8 cellular contexts compared by ENCODE assay signal in the genomic region with DNA sequence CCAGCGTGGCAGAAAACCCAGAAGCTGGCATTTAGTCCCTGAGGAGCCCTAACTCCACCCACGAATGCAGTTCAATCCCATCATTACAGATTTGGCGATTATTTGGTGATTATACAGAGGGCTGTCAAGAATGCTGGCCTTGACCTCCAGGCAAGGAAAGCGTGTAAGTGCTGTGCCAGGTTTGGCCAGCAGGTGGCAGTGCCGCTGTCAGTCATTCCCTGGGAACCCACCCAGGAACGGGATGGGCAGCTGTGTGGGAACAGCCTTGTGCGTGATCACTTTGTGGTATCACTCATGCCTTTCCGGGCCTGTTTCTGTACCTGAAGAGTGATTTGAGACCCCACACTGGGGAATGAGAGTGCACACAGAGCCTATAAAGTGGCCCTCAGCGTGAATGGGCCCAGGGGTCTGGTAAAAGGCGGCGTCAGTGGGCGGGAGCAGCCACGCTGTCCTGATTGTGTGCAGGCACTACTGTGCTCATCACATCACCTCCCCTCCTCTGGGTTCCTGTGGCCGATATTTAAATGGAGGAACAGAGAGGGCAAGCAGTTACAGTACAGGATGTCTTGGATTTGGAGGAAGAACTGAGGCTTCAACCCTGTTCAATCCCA.
DNase-seq lines count a peak whose midpoint lies in the region; ATAC-seq and TF ChIP-seq lines count a peak whose summit lies in the region.

No MANE protein-coding gene starts in this region.

- H3K79me2 ChIP-seq in GM23338 (replicated peaks; ENCODE audit: insufficient read depth) (no peaks in the 10 kb centered on the region), SK-N-SH (ENCODE audit: insufficient read depth) (no peaks in the 10 kb centered on the region)

- no peak overlapping the region for H3K4me3 Mint-ChIP-seq in GM23338
- no peak overlapping the region for H3K4me3 Mint-ChIP-seq in activated naive CD8-positive, alpha-beta T cell treated with anti-CD3 and anti-CD28 coated beads, Interleukin-2, amount 10 ng/mL, durations not matched to agents 7 days and 5 days

- intact Hi-C loops in heart left ventricle (cut with DNase I): loop anchor here in 1 of 10 donors (10.0 kb wide), 1 partner anchor 60 kb away; no protein-coding TSS in a partner anchor

- H3K4me1 ChIP-seq in GM23338 (ENCODE audit: insufficient read depth) (no peaks in the 10 kb centered on the region), SK-N-SH (ENCODE audit: control insufficient read depth in 1 of 2, insufficient read depth in 2 of 2, low read depth in 1 of 2, low read length in 1 of 2) (peaks cover 0 to 22% of the 10 kb centered on the region in 2 experiments; a peak in 2 of 4 replicates), heart left ventricle (peaks cover 0 to 4% (median 0%) of the 10 kb centered on the region in 12 donors)

- H3K36me3 ChIP-seq in GM23338 (ENCODE audit: insufficient read depth) (no peaks in the 10 kb centered on the region), SK-N-SH (replicated peaks in 1 of 2; ENCODE audit: control insufficient read depth in 1 of 2, insufficient read depth in 2 of 2, low read length in 1 of 2) (no peaks in the 10 kb centered on the region), heart left ventricle (no peaks in the 10 kb centered on the region)

- ATAC-seq in GM23338 (peak; percentile 87), heart left ventricle (peak in 3 of 4 donors; percentile 58 to 70 (median 62)), GM21786 (IDR thresholded peaks at IDR 0.05; ENCODE audit: unreplicated experiment) (no peak), GM21447 (IDR thresholded peaks at IDR 0.05; ENCODE audit: unreplicated experiment) (no peak)
- ATAC-seq in activated naive CD8-positive, alpha-beta T cell treated with anti-CD3 and anti-CD28 coated beads, Interleukin-2, amount 10 ng/mL, durations not matched to agents 7 days and 5 days (ENCODE audit: low read depth): no peak

- no peaks in the 10 kb centered on the region; the same call in 2 of the 3 replicates for H3K9me3 Mint-ChIP-seq in GM23338
- H3K9me3 Mint-ChIP-seq in activated naive CD8-positive, alpha-beta T cell treated with anti-CD3 and anti-CD28 coated beads, Interleukin-2, amount 10 ng/mL, durations not matched to agents 7 days and 5 days: no peaks in the 10 kb centered on the region

- H3K9me3 ChIP-seq in SK-N-SH: no peaks in the 10 kb centered on the region
- no peaks in the 10 kb centered on the region for H3K9me3 ChIP-seq in heart left ventricle

- no peak for TF ChIP-seq EP300 in SK-N-SH (IDR thresholded peaks at IDR 0.05; ENCODE audit: borderline replicate concordance in 1 of 2, low read depth in 1 of 2, low read length in 1 of 2)

- no peak overlapping the region for H3K27ac Mint-ChIP-seq in GM23338
- no peak overlapping the region for H3K27ac Mint-ChIP-seq in activated naive CD8-positive, alpha-beta T cell treated with anti-CD3 and anti-CD28 coated beads, Interleukin-2, amount 10 ng/mL, durations not matched to agents 7 days and 5 days

- H2AFZ ChIP-seq in GM23338 (no peak overlapping the region), SK-N-SH (ENCODE audit: low read depth) (no peak overlapping the region)

- CTCF ChIA-PET in SK-N-SH (lab: Yijun Ruan, JAX): interaction anchor here (0.5 to 5.4 kb wide), 40 partner anchors 11 to 836 kb away, joined by 3 to 48 read pairs (median 5); a partner anchor contains a TSS

- peak; percentile 69 for TF ChIP-seq RAD21 in SK-N-SH (IDR thresholded peaks at IDR 0.05; ENCODE audit: low read length)

- H3K9me2 ChIP-seq in GM23338 (ENCODE audit: insufficient read depth) (no peaks in the 10 kb centered on the region), SK-N-SH (no peaks in the 10 kb centered on the region)

- H4K20me1 ChIP-seq in GM23338 (replicated peaks; ENCODE audit: insufficient read depth): no peaks in the 10 kb centered on the region
- H4K20me1 ChIP-seq in SK-N-SH (ENCODE audit: insufficient read depth): no peaks in the 10 kb centered on the region

- H3K27me3 Mint-ChIP-seq in GM23338 (ENCODE audit: insufficient read depth, low read depth, poor library complexity): peaks cover 7% of the 10 kb centered on the region
- H3K27me3 Mint-ChIP-seq in activated naive CD8-positive, alpha-beta T cell treated with anti-CD3 and anti-CD28 coated beads, Interleukin-2, amount 10 ng/mL, durations not matched to agents 7 days and 5 days: peaks cover 8% of the 10 kb centered on the region

- WGBS in SK-N-SH (ENCODE audit: low lambda C conversion rate): 36% methylated on average over 14 of the region's 14 CpGs
- 37 to 50% (median 47%) methylated on average over 14 of the region's 14 CpGs for WGBS in heart left ventricle, 4 donors

- no peak for TF ChIP-seq POLR2A in heart left ventricle (IDR thresholded peaks at IDR 0.05)

- POLR2A ChIA-PET in SK-N-SH (lab: Yijun Ruan, JAX): no interaction called here
- POLR2A ChIA-PET in activated naive CD8-positive, alpha-beta T cell treated with anti-CD3 and anti-CD28 coated beads, Interleukin-2, amount 10 ng/mL, durations not matched to agents 7 days and 5 days (lab: Charles Lee): no interaction called here

- H3K4me2 ChIP-seq in GM23338: no peak overlapping the region
- no peak overlapping the region for H3K4me2 ChIP-seq in SK-N-SH

- no peaks in the 10 kb centered on the region; the same call in 2 of the 3 replicates for H3K4me1 Mint-ChIP-seq in GM23338
- peaks cover 2% of the 10 kb centered on the region for H3K4me1 Mint-ChIP-seq in activated naive CD8-positive, alpha-beta T cell treated with anti-CD3 and anti-CD28 coated beads, Interleukin-2, amount 10 ng/mL, durations not matched to agents 7 days and 5 days

- DNase-seq in AG10803 (ENCODE audit: low read depth) (peak; percentile 50), GM23338 (ENCODE audit: low spot score) (peak; percentile 75), SK-N-SH (peak; percentile 88), heart left ventricle (peak; percentile 49 to 87 (median 71)), retinal pigment epithelial cell (ENCODE audit: low read depth) (no peak)
- DNase-seq in activated naive CD8-positive, alpha-beta T cell treated with anti-CD3 and anti-CD28 coated beads, Interleukin-2, amount 10 ng/mL, durations not matched to agents 7 days and 5 days: peak; percentile 73

- H3F3A ChIP-seq in GM23338 (replicated peaks; ENCODE audit: low read depth) (no peaks in the 10 kb centered on the region), SK-N-SH (replicated peaks; ENCODE audit: insufficient read depth) (no peaks in the 10 kb centered on the region)

- H3K4me3 ChIP-seq in AG10803 (ENCODE audit: low read length) (no peak overlapping the region), GM23338 (no peak overlapping the region), SK-N-SH (ENCODE audit: low read depth in 2 of 2, low read length in 1 of 2) (no peak overlapping the region; a peak in 1 of 4 replicates), heart left ventricle (no peak overlapping the region), retinal pigment epithelial cell (ENCODE audit: low read length) (no peak overlapping the region)

- peak; percentile 98 for TF ChIP-seq CTCF in AG10803 (conservative IDR thresholded peaks at IDR 0.05; ENCODE audit: low read length)
- peak; percentile 94 for TF ChIP-seq CTCF in GM23338 (conservative IDR thresholded peaks at IDR 0.05; ENCODE audit: low read depth in 2 of 2)
- TF ChIP-seq CTCF in SK-N-SH (IDR thresholded peaks at IDR 0.05): peak; percentile 92
- TF ChIP-seq CTCF in heart left ventricle (IDR thresholded peaks at IDR 0.05): peak; percentile 89 to 97 (median 94)
- peak; percentile 98 for TF ChIP-seq CTCF in retinal pigment epithelial cell (conservative IDR thresholded peaks at IDR 0.05; ENCODE audit: low read depth, low read length)

- H3K36me3 Mint-ChIP-seq in GM23338 (ENCODE audit: low read depth): 0 out of 3 replicates have a peak, but pooled peaks cover 3% of the 10 kb centered on the region
- no peaks in the 10 kb centered on the region for H3K36me3 Mint-ChIP-seq in activated naive CD8-positive, alpha-beta T cell treated with anti-CD3 and anti-CD28 coated beads, Interleukin-2, amount 10 ng/mL, durations not matched to agents 7 days and 5 days

- no peak overlapping the region for H3K9ac ChIP-seq in SK-N-SH

- no peaks in the 10 kb centered on the region for H3K27me3 ChIP-seq in GM23338 (ENCODE audit: insufficient read depth)
- peaks cover 10% of the 10 kb centered on the region; the same call in 1 of the 2 replicates for H3K27me3 ChIP-seq in SK-N-SH (ENCODE audit: insufficient read depth)
- H3K27me3 ChIP-seq in heart left ventricle: peaks cover 0 to 5% (median 0%) of the 10 kb centered on the region in 9 donors

- H3K27ac ChIP-seq in GM23338 (ENCODE audit: low read depth): no peak overlapping the region
- H3K27ac ChIP-seq in SK-N-SH (ENCODE audit: low read depth in 2 of 2, low read length in 1 of 2): no peak overlapping the region
- H3K27ac ChIP-seq in heart left ventricle: peak overlapping the region in 1 of 12 donors; percentile 49

TF ChIP-seq in GM23338, 12 proteins besides CTCF, POLR2A, EP300 and RAD21 (continues in another document):
- TF ChIP-seq CREB1 (CRISPR knock-in tag; IDR thresholded peaks at IDR 0.05; ENCODE audit: low read depth): no peak
- TF ChIP-seq, protein P1, sequence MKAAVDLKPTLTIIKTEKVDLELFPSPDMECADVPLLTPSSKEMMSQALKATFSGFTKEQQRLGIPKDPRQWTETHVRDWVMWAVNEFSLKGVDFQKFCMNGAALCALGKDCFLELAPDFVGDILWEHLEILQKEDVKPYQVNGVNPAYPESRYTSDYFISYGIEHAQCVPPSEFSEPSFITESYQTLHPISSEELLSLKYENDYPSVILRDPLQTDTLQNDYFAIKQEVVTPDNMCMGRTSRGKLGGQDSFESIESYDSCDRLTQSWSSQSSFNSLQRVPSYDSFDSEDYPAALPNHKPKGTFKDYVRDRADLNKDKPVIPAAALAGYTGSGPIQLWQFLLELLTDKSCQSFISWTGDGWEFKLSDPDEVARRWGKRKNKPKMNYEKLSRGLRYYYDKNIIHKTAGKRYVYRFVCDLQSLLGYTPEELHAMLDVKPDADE (IDR thresholded peaks at IDR 0.05): no peak
- no peak for TF ChIP-seq NANOG (IDR thresholded peaks at IDR 0.05; ENCODE audit: borderline replicate concordance)
- TF ChIP-seq ZNF114 (CRISPR knock-in tag; IDR thresholded peaks at IDR 0.05): no peak
- no peak for TF ChIP-seq STAT1 (IDR thresholded peaks at IDR 0.05; ENCODE audit: unreplicated experiment)

TF ChIP-seq in SK-N-SH, 30 proteins besides CTCF, POLR2A, EP300 and RAD21 (continues in another document):
- no peak for TF ChIP-seq FOSL2 (IDR thresholded peaks at IDR 0.05; ENCODE audit: borderline replicate concordance, low read depth)
- no peak for TF ChIP-seq RXRA (IDR thresholded peaks at IDR 0.05; ENCODE audit: borderline replicate concordance, low read depth)
- TF ChIP-seq NFIC (IDR thresholded peaks at IDR 0.05; ENCODE audit: borderline replicate concordance): no peak
- TF ChIP-seq GABPA (IDR thresholded peaks at IDR 0.05; ENCODE audit: low read depth): no peak
- no peak for TF ChIP-seq FOXM1 (IDR thresholded peaks at IDR 0.05; ENCODE audit: low read depth)
- no peak for TF ChIP-seq TEAD4 (IDR thresholded peaks at IDR 0.05; ENCODE audit: borderline replicate concordance, insufficient read depth)

Comparison
In these comparisons a context has a peak if more than half of its experiments do, and no peak if none do; other contexts are left out.
1. ATAC-seq: peak in GM23338 (single experiment) and heart left ventricle (3 of 4); none in activated naive CD8-positive, alpha-beta T cell treated with anti-CD3 and anti-CD28 coated beads, Interleukin-2, amount 10 ng/mL, durations not matched to agents 7 days and 5 days (single experiment), GM21786 (single experiment) and GM21447 (single experiment).
2. Peak in every context shown above with its lines, with median percentiles within 50 percentile points of each other: CTCF ChIP-seq.